12 cellular contexts compared by ENCODE assay signal in the genomic region with DNA sequence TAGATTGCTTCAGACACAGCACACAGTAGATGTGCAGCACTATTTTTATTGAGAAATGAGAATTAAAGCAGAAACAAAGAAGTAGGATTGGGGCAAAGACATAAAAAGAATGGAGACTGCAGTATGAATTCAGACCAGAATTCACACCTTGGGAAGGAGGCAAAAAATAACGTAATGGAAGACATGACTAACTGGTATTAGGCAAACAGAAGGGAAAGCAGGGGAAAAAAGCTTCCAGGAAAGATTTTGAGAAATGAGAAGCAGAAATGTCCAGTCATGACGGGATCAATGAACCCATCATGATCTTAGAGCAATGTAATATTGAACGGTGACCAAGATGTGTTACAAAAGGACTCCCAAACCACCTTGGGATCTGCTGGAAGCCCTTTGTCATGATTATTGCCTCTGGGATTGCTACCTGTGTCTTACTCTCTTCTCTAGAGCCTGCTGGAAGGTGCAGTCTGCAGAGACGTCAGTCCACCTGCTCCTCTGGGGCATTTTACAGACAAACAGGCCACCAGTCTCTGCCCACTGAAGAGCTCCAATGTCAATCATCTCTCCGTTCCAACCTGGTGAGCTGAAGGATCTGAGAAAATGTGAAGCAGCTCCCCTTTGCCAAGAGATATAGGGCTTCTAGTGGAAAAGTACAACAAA. TPM values are rescaled to one million over a fixed set of nuclear protein-coding genes. Genes with fewer than 3 reads are reported as not detected.
DNase-seq lines count a peak whose midpoint lies in the region; ATAC-seq and TF ChIP-seq lines count a peak whose summit lies in the region.
"Had no signal": no experiment of that assay in that cellular context is flagged by ENCODE, and none has a peak within 500 bp of the region (broad histone marks: within the 10 kb centered on the region; RNA-seq: fewer than 3 reads in every experiment).

No MANE protein-coding gene starts in this region.

- BruUV-seq in Caco-2 (replicated peaks; lab: Mats Ljungman, UMichigan), result no TSS peak

- in situ Hi-C loops in transverse colon (cut with MboI; ENCODE audit: low pct_ligation_motif_present in 1 of 4, low pct_unique_long_range_greater_than_20kb in 1 of 4, low sequenced_read_pairs in 3 of 4), result loop anchor here in 1 of 4 donors (25.0 kb wide), 1 partner anchor 121 kb away; no protein-coding TSS in a partner anchor

- no peak for TF ChIP-seq CTCF in mesothelial cell of epicardium (IDR thresholded peaks at IDR 0.05; ENCODE audit: unreplicated experiment)
- TF ChIP-seq CTCF in transverse colon (IDR thresholded peaks at IDR 0.05), result no peak
- no peak for TF ChIP-seq CTCF in Caco-2 (IDR thresholded peaks at IDR 0.05; ENCODE audit: insufficient read depth in 1 of 2, low read depth in 1 of 2, low read length in 1 of 2, severe bottlenecking in 1 of 2, unreplicated experiment in 1 of 2)

- no peak for ATAC-seq in GM19324 (IDR thresholded peaks at IDR 0.05; ENCODE audit: low FRiP score, unreplicated experiment)
- ATAC-seq: activated T-helper 17 cell treated with anti-CD3 and anti-CD28 coated beads, Interleukin-2, amount 50 U/mL, for 72 hours had no signal

- peak overlapping the region; percentile 30 for H3K27ac Mint-ChIP-seq in activated T-cell treated with anti-CD3 and anti-CD28 coated beads, Interleukin-2, amount 50 U/mL, for 24 hours
- peak overlapping the region; percentile 0 for H3K27ac Mint-ChIP-seq in dendritic cell treated with granulocyte-macrophage colony-stimulating factor and Interleukin-4, amounts not matched to agents 40 ng/mL and 50 ng/mL, for 4 days
- H3K27ac Mint-ChIP-seq in mesothelial cell of epicardium (peak overlapping the region; percentile 17), Caco-2 (ENCODE audit: unreplicated experiment) (no peak overlapping the region)
- H3K27ac Mint-ChIP-seq: activated T-helper 17 cell treated with anti-CD3 and anti-CD28 coated beads, Interleukin-2, amount 50 U/mL, for 72 hours had no signal

- H3K9me3 ChIP-seq in transverse colon, result no peaks in the 10 kb centered on the region
- no peaks in the 10 kb centered on the region for H3K9me3 ChIP-seq in Caco-2

- peaks cover 37% of the 10 kb centered on the region for H3K4me1 Mint-ChIP-seq in activated T-cell treated with anti-CD3 and anti-CD28 coated beads, Interleukin-2, amount 50 U/mL, for 24 hours (ENCODE audit: low read depth)
- peaks cover 45% of the 10 kb centered on the region for H3K4me1 Mint-ChIP-seq in dendritic cell treated with granulocyte-macrophage colony-stimulating factor and Interleukin-4, amounts not matched to agents 40 ng/mL and 50 ng/mL, for 4 days (ENCODE audit: low read depth)
- H3K4me1 Mint-ChIP-seq in mesothelial cell of epicardium (peaks cover 5% of the 10 kb centered on the region), Caco-2 (ENCODE audit: low read depth, unreplicated experiment) (peaks cover 13% of the 10 kb centered on the region)

- peaks cover 27% of the 10 kb centered on the region for H3K36me3 Mint-ChIP-seq in activated T-cell treated with anti-CD3 and anti-CD28 coated beads, Interleukin-2, amount 50 U/mL, for 24 hours (ENCODE audit: low read depth)
- H3K36me3 Mint-ChIP-seq in dendritic cell treated with granulocyte-macrophage colony-stimulating factor and Interleukin-4, amounts not matched to agents 40 ng/mL and 50 ng/mL, for 4 days (ENCODE audit: low read depth), result peaks cover 7% of the 10 kb centered on the region
- H3K36me3 Mint-ChIP-seq in mesothelial cell of epicardium (no peaks in the 10 kb centered on the region), Caco-2 (ENCODE audit: insufficient read depth, unreplicated experiment) (no peaks in the 10 kb centered on the region)

- 70 to 71% methylated on average over 3 to 5 of the region's 5 CpGs for WGBS in transverse colon (ENCODE audit: low coverage in 1 of 2), 2 donors

- no peaks in the 10 kb centered on the region for H3K9me3 Mint-ChIP-seq in activated T-cell treated with anti-CD3 and anti-CD28 coated beads, Interleukin-2, amount 50 U/mL, for 24 hours
- no peaks in the 10 kb centered on the region for H3K9me3 Mint-ChIP-seq in dendritic cell treated with granulocyte-macrophage colony-stimulating factor and Interleukin-4, amounts not matched to agents 40 ng/mL and 50 ng/mL, for 4 days
- H3K9me3 Mint-ChIP-seq in mesothelial cell of epicardium (no peaks in the 10 kb centered on the region), Caco-2 (ENCODE audit: unreplicated experiment) (no peaks in the 10 kb centered on the region)
- H3K9me3 Mint-ChIP-seq: activated T-helper 17 cell treated with anti-CD3 and anti-CD28 coated beads, Interleukin-2, amount 50 U/mL, for 72 hours; neural crest cell had no signal

- TF ChIP-seq POLR2A in transverse colon (IDR thresholded peaks at IDR 0.05), result no peak

- H3K27ac ChIP-seq in transverse colon, result peak overlapping the region; percentile 31 to 54 (median 42)

- H3K4me3 ChIP-seq in transverse colon (no peak overlapping the region), Caco-2 (ENCODE audit: low read depth, low read length) (no peak overlapping the region)

- no peak for TF ChIP-seq EP300 in transverse colon (IDR thresholded peaks at IDR 0.05; ENCODE audit: low read depth)

- no peaks in the 10 kb centered on the region for H3K27me3 Mint-ChIP-seq in activated T-cell treated with anti-CD3 and anti-CD28 coated beads, Interleukin-2, amount 50 U/mL, for 24 hours
- no peaks in the 10 kb centered on the region for H3K27me3 Mint-ChIP-seq in dendritic cell treated with granulocyte-macrophage colony-stimulating factor and Interleukin-4, amounts not matched to agents 40 ng/mL and 50 ng/mL, for 4 days
- H3K27me3 Mint-ChIP-seq in mesothelial cell of epicardium (ENCODE audit: low read depth), result no peaks in the 10 kb centered on the region
- H3K27me3 Mint-ChIP-seq in Caco-2 (ENCODE audit: insufficient read depth, unreplicated experiment), result no peaks in the 10 kb centered on the region
- H3K27me3 Mint-ChIP-seq: activated T-helper 17 cell treated with anti-CD3 and anti-CD28 coated beads, Interleukin-2, amount 50 U/mL, for 72 hours had no signal

- H3K4me1 ChIP-seq in transverse colon, result peaks cover 0 to 42% (median 14%) of the 10 kb centered on the region in 4 donors
- peaks cover 6% of the 10 kb centered on the region; the same call in 1 of the 2 replicates for H3K4me1 ChIP-seq in Caco-2

- no peak overlapping the region for H3K4me3 Mint-ChIP-seq in activated T-cell treated with anti-CD3 and anti-CD28 coated beads, Interleukin-2, amount 50 U/mL, for 24 hours
- no peak overlapping the region for H3K4me3 Mint-ChIP-seq in dendritic cell treated with granulocyte-macrophage colony-stimulating factor and Interleukin-4, amounts not matched to agents 40 ng/mL and 50 ng/mL, for 4 days
- H3K4me3 Mint-ChIP-seq in mesothelial cell of epicardium, result no peak overlapping the region
- H3K4me3 Mint-ChIP-seq in Caco-2 (ENCODE audit: unreplicated experiment), result no peak overlapping the region
- H3K4me3 Mint-ChIP-seq: activated T-helper 17 cell treated with anti-CD3 and anti-CD28 coated beads, Interleukin-2, amount 50 U/mL, for 72 hours; neural crest cell had no signal

- POLR2A ChIA-PET in Caco-2 (lab: Charles Lee), result interaction anchor here (0.6 kb wide), 2 partner anchors 64 to 413 kb away, joined by 4 to 5 read pairs; no protein-coding TSS in a partner anchor

- H3K27me3 ChIP-seq in transverse colon (no peaks in the 10 kb centered on the region), Caco-2 (replicated peaks; ENCODE audit: control insufficient read depth, insufficient read depth, low read length) (no peaks in the 10 kb centered on the region)

- DNase-seq in activated T-cell treated with anti-CD3 and anti-CD28 coated beads, Interleukin-2, amount 50 U/mL, for 24 hours, result no peak
- no peak for DNase-seq in activated T-cell treated with anti-CD3 and anti-CD28 coated beads, Interleukin-2, amount 50 U/mL, for 1 hour
- no peak for DNase-seq in mesothelial cell of epicardium (ENCODE audit: low spot score in 2 of 2, unreplicated experiment in 2 of 2)
- DNase-seq in transverse colon, result no peak
- no peak for DNase-seq in Caco-2
- no peak for DNase-seq in mucosa of gallbladder (ENCODE audit: low spot score)
- DNase-seq: activated CD4-positive, alpha-beta T cell treated with anti-CD3 and anti-CD28 coated beads for 1 hour; NCI-H2171 treated with DMSO at 0.1 percent for 48 hours had no signal

- CTCF ChIA-PET in Caco-2 (lab: Charles Lee), result no interaction called here

- intact Hi-C loops in dendritic cell treated with granulocyte-macrophage colony-stimulating factor and Interleukin-4, amounts not matched to agents 40 ng/mL and 50 ng/mL, for 4 days (cut with micrococcal nuclease), result no loop called here
- intact Hi-C loops in transverse colon (cut with DNase I; ENCODE audit: low total_unique reads), result loop anchor here (10.0 kb wide), 1 partner anchor 69 kb away; no protein-coding TSS in a partner anchor
- intact Hi-C loops in Caco-2 (cut with micrococcal nuclease; ENCODE audit: unreplicated experiment), result no loop called here

- H3K36me3 ChIP-seq in transverse colon, result no peaks in the 10 kb centered on the region
- H3K36me3 ChIP-seq in Caco-2 (ENCODE audit: control insufficient read depth, insufficient read depth, low read length), result no peaks in the 10 kb centered on the region; the same call in 1 of the 2 replicates

RNA-seq across cellular contexts. Expression of a gene that starts 8.7 kb away (rescaled TPM):
- total RNA-seq in mesothelial cell of epicardium (32.7 to 33.3 TPM (median 33.2 TPM) in 3 replicates), transverse colon (10 to 100 TPM in 3 of 4 donors, 1 to 10 TPM in 1; 9.6 to 27.9 (median 16.9) TPM), Caco-2 (2022) (22.3 and 22.9 TPM in 2 replicates), mucosa of gallbladder (30.7 TPM)

RNA-seq across cellular contexts. Expression of a gene that starts 42.1 kb away (rescaled TPM):
- 1,317 to 1,425 TPM (median 1,369 TPM) in 3 replicates for total RNA-seq in mesothelial cell of epicardium
- total RNA-seq in transverse colon, result 1,000 to 10,000 TPM in 3 of 4 donors, 100 to 1,000 TPM in 1; 892 to 1,969 (median 1,491) TPM
- total RNA-seq in Caco-2 (2022), result 1,650 and 1,752 TPM in 2 replicates
- 896 TPM for total RNA-seq in mucosa of gallbladder
